ENCODE assay signal across 23 cellular contexts in genomic region chr2:132620115-132620514, GRCh38.
DNase-seq lines count a peak whose midpoint lies in the region; ATAC-seq, FAIRE-seq and TF ChIP-seq lines count a peak whose summit lies in the region.
"Had no signal": no experiment of that assay in that cellular context is flagged by ENCODE, and none has a peak within 500 bp of the region (broad histone marks: within the 10 kb centered on the region; RNA-seq: fewer than 3 reads in every experiment).

No MANE protein-coding gene starts in this region.

- ATAC-seq in SK-N-SH treated with all-trans-retinoic acid at 6 μM for 48 hours (peak; percentile 26; the same call in 1 of the 3 replicates), GM18511 (IDR thresholded peaks at IDR 0.05; ENCODE audit: unreplicated experiment) (no peak)
- ATAC-seq: sciatic nerve; stimulated activated naive CD8-positive, alpha-beta T cell treated with anti-CD3 and anti-CD28 coated beads, Interleukin-15, Interleukin-2, amounts not matched to agents 100 U/mL and 50 U/mL, for 24 hours had no signal

- FAIRE-seq in urothelium cell line (lab: Jason Lieb, UNC) = no peak
- FAIRE-seq: colon had no signal

- DNase-seq in DMS79 treated with DMSO at 0.1 percent for 48 hours (lab: John Stamatoyannopoulos, UW) (peak; percentile 21), DMS79 (lab: John Stamatoyannopoulos, UW) (no peak), fibroblast of gingiva (ENCODE audit: low read depth) (peak; percentile 29), SIG-M5 (lab: John Stamatoyannopoulos, UW) (no peak), urothelium cell line (ENCODE audit: low spot score) (no peak), NCI-H2196 treated with DMSO at 0.1 percent for 48 hours (lab: John Stamatoyannopoulos, UW; ENCODE audit: unreplicated experiment) (no peak)
- DNase-seq: activated B cell treated with CpG ODN at 0.5 μM for 24 hours; activated CD4-positive, alpha-beta memory T cell treated with anti-CD3 and anti-CD28 coated beads, Interleukin-2, amount 10 ng/mL, durations not matched to agents 7 days and 5 days; activated naive CD4-positive, alpha-beta T cell treated with anti-CD3 and anti-CD28 coated beads, Interleukin-2, amount 10 ng/mL, durations not matched to agents 7 days and 5 days; activated T-cell treated with anti-CD3 and anti-CD28 coated beads, Interleukin-2, amount 50 U/mL, for 24 hours; immature natural killer cell; Karpas-422; NCI-H1417 treated with DMSO at 0.1 percent for 48 hours; NCI-H748 treated with DMSO at 0.1 percent for 48 hours; OCI-M1; ovary; SHP77 treated with DMSO at 0.1 percent for 48 hours; stimulated activated naive CD8-positive, alpha-beta T cell treated with anti-CD3 and anti-CD28 coated beads, Interleukin-15, Interleukin-2, amounts not matched to agents 100 U/mL and 50 U/mL, for 24 hours; trophoblast cell had no signal

TF ChIP-seq in SK-N-SH treated with all-trans-retinoic acid at 6 μM for 48 hours, 23 proteins besides CTCF, POLR2A, EP300 and RAD21:
- TF ChIP-seq ZNF565 (CRISPR knock-in tag; conservative IDR thresholded peaks at IDR 0.05; ENCODE audit: low read depth) (no peak), ZFP3 (CRISPR knock-in tag; IDR thresholded peaks at IDR 0.05) (no peak), RARB (CRISPR knock-in tag; IDR thresholded peaks at IDR 0.05) (no peak), CSDC2 (CRISPR knock-in tag; IDR thresholded peaks at IDR 0.05) (no peak), PPARA (CRISPR knock-in tag; IDR thresholded peaks at IDR 0.05; ENCODE audit: borderline replicate concordance) (no peak), TOX (CRISPR knock-in tag; IDR thresholded peaks at IDR 0.05; ENCODE audit: borderline replicate concordance) (no peak), BACH2 (CRISPR knock-in tag; IDR thresholded peaks at IDR 0.05; ENCODE audit: borderline replicate concordance) (no peak), ZFP30 (CRISPR knock-in tag; IDR thresholded peaks at IDR 0.05) (no peak)

Comparison
In these comparisons a context has a peak if more than half of its experiments do, and no peak if none do; other contexts are left out.
1. DNase-seq: peak in DMS79 treated with DMSO at 0.1 percent for 48 hours (single experiment) and fibroblast of gingiva (single experiment); none in DMS79 (single experiment), SIG-M5 (single experiment), urothelium cell line (single experiment) and NCI-H2196 treated with DMSO at 0.1 percent for 48 hours (single experiment).